Comparison of ENCODE assay signal across 29 cellular contexts in the genomic region with DNA sequence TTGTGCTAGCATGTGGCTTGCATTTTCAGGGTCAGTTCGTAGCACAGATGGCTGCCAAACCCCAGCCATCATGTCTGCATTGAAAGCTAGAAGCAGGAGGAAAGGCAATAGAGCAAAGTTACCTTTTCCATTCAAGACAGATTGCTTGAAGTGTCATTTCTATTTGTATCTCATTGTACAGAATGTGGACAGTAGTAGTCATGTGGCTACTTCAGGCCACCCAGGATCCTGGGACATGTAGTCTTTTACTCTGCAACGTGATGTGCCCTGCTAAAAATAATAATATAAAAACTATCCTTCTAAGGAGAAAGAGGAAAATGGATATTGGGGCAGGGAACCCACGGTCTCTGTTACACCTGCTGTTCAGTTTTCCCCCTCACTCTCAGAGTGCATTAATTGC.
"Had no signal": no experiment of that assay in that cellular context is flagged by ENCODE, and none has a peak within 500 bp of the region (broad histone marks: within the 10 kb centered on the region; RNA-seq: fewer than 3 reads in every experiment).

No MANE protein-coding gene starts in this region.

- H3K4me2 ChIP-seq: hepatocyte, smooth muscle cell had no signal

- DNase-seq: effector memory CD4-positive, alpha-beta T cell; erythroblast; esophagus squamous epithelium; foreskin melanocyte; heart left ventricle; kidney; left lung; lower lobe of right lung; naive thymus-derived CD8-positive, alpha-beta T cell; nephron progenitor cell; occipital lobe; ovary; posterior cingulate gyrus; stimulated activated CD4-positive, alpha-beta T cell treated with anti-CD3 and anti-CD28 coated beads, Interleukin-12 subunit alpha, Interleukin-12 subunit beta, amount 100 ng/mL, for 4 hours; stimulated activated CD4-positive, alpha-beta T cell treated with anti-CD3 and anti-CD28 coated beads, Interleukin-1b, Interleukin-23, amount 100 ng/mL, for 48 hours; stimulated activated CD4-positive, alpha-beta T cell treated with anti-CD3 and anti-CD28 coated beads, Interleukin-4, amount 100 ng/mL, for 1 hour; stimulated activated CD8-positive, alpha-beta memory T cell treated with anti-CD3 and anti-CD28 coated beads, Interleukin-4, amount 100 ng/mL, for 48 hours; stimulated activated naive CD4-positive, alpha-beta T cell; stimulated activated naive CD8-positive, alpha-beta T cell treated with anti-CD3 and anti-CD28 coated beads, Interleukin-15, amount 100 ng/mL, for 72 hours; transverse colon; upper lobe of right lung; uterus had no signal

- H3K27me3 ChIP-seq: esophagus squamous epithelium, heart left ventricle, hepatocyte, left lung, ovary, suprapubic skin, transverse colon, upper lobe of right lung, uterus had no signal

- H3K27ac ChIP-seq: esophagus squamous epithelium, hepatocyte, left lung, lower lobe of right lung, ovary, suprapubic skin, transverse colon, upper lobe of right lung, uterus had no signal

- FAIRE-seq: colon, endometrium, kidney had no signal

- H3K4me1 ChIP-seq: suprapubic skin, upper lobe of right lung, uterus had no signal

- ATAC-seq: left lung; lower lobe of right lung; naive thymus-derived CD8-positive, alpha-beta T cell; sciatic nerve; stimulated activated naive CD8-positive, alpha-beta T cell treated with anti-CD3 and anti-CD28 coated beads, Interleukin-15, amount 100 ng/mL, for 72 hours; upper lobe of right lung had no signal

- H3K9me3 ChIP-seq: esophagus squamous epithelium, heart left ventricle, left lung, lower lobe of right lung, ovary, suprapubic skin, transverse colon, upper lobe of right lung, uterus had no signal

- H3K4me3 ChIP-seq: esophagus squamous epithelium, heart left ventricle, hepatocyte, left lung, lower lobe of right lung, ovary, smooth muscle cell, suprapubic skin, transverse colon, upper lobe of right lung, uterus had no signal

- H3K27me3 Mint-ChIP-seq: dendritic cell treated with granulocyte-macrophage colony-stimulating factor and Interleukin-4, amounts not matched to agents 40 ng/mL and 50 ng/mL, for 4 days; naive thymus-derived CD8-positive, alpha-beta T cell; stimulated activated naive CD8-positive, alpha-beta T cell treated with anti-CD3 and anti-CD28 coated beads, Interleukin-15, amount 100 ng/mL, for 72 hours had no signal

- H3K36me3 ChIP-seq: esophagus squamous epithelium, heart left ventricle, left lung, lower lobe of right lung, ovary, suprapubic skin, transverse colon, upper lobe of right lung, uterus had no signal

- H3K4me3 Mint-ChIP-seq: dendritic cell treated with granulocyte-macrophage colony-stimulating factor and Interleukin-4, amounts not matched to agents 40 ng/mL and 50 ng/mL, for 4 days; naive thymus-derived CD8-positive, alpha-beta T cell; nephron progenitor cell; stimulated activated naive CD8-positive, alpha-beta T cell treated with anti-CD3 and anti-CD28 coated beads, Interleukin-15, amount 100 ng/mL, for 72 hours had no signal

- H3K27ac Mint-ChIP-seq: dendritic cell treated with granulocyte-macrophage colony-stimulating factor and Interleukin-4, amounts not matched to agents 40 ng/mL and 50 ng/mL, for 4 days; naive thymus-derived CD8-positive, alpha-beta T cell; nephron progenitor cell; stimulated activated naive CD8-positive, alpha-beta T cell treated with anti-CD3 and anti-CD28 coated beads, Interleukin-15, amount 100 ng/mL, for 72 hours had no signal

- H3K9me3 Mint-ChIP-seq: dendritic cell treated with granulocyte-macrophage colony-stimulating factor and Interleukin-4, amounts not matched to agents 40 ng/mL and 50 ng/mL, for 4 days; naive thymus-derived CD8-positive, alpha-beta T cell; stimulated activated naive CD8-positive, alpha-beta T cell treated with anti-CD3 and anti-CD28 coated beads, Interleukin-15, amount 100 ng/mL, for 72 hours had no signal

- H2AFZ ChIP-seq: hepatocyte had no signal
